Comparison of ENCODE assay signal across 13 cellular contexts in the genomic region with DNA sequence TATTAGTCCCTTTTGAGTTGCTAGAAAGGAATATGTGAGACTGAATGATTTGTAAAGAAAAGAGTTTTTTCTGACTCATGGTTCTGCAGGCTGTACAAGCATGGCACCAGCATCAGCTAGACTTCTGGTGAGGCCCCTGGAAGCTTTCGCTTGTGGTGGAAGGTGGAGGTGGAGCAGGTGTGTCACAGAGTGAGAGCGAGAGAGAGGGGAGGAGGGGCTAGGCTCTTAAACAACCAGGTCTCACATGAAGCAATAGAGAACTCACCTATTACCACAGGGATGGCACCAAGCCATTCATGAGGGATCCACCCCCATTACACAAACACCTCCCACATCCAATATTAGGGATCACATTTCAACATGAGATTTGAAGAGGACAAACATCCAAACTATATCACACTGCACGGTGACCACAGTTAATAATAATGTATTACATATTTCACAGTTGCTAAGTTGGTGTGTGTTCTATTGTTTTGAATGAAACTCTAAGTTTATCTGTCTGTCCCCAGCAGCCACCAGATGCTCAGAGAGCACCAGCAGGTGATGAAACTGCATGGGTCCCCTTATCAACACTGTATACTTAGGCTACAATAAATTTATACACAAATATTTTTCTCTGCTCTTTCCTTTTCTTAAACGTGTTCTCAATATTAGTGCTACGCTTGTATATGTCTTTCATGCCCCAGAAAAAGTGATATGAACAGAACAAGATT. TPM values are rescaled to one million over a fixed set of nuclear protein-coding genes. Genes with fewer than 3 reads are reported as not detected.
DNase-seq lines count a peak whose midpoint lies in the region; ATAC-seq, FAIRE-seq and TF ChIP-seq lines count a peak whose summit lies in the region.
"Had no signal": no experiment of that assay in that cellular context is flagged by ENCODE, and none has a peak within 500 bp of the region (broad histone marks: within the 10 kb centered on the region; RNA-seq: fewer than 3 reads in every experiment).

No MANE protein-coding gene starts in this region.

- H3K4me3 Mint-ChIP-seq in CD14-positive monocyte: no peak overlapping the region
- no peak overlapping the region for H3K4me3 Mint-ChIP-seq in glutamatergic neuron (ENCODE audit: unreplicated experiment)
- H3K4me3 Mint-ChIP-seq in endothelial cell (ENCODE audit: unreplicated experiment): no peak overlapping the region
- H3K4me3 Mint-ChIP-seq: neural progenitor cell had no signal

- H3K27me3 Mint-ChIP-seq in CD14-positive monocyte (ENCODE audit: low read depth in 3 of 3) (no peaks in the 10 kb centered on the region), glutamatergic neuron (ENCODE audit: unreplicated experiment) (peaks cover 2% of the 10 kb centered on the region), endothelial cell (ENCODE audit: unreplicated experiment) (no peaks in the 10 kb centered on the region)

- TF ChIP-seq CTCF in CD14-positive monocyte (IDR thresholded peaks at IDR 0.05) (no peak), glutamatergic neuron (IDR thresholded peaks at IDR 0.05; ENCODE audit: partially characterized antibody, unreplicated experiment) (no peak), endothelial cell (IDR thresholded peaks at IDR 0.05; ENCODE audit: unreplicated experiment) (no peak)

- DNase-seq in CD14-positive monocyte (ENCODE audit: low spot score): no peak
- DNase-seq in GM12892 (ENCODE audit: insufficient read length): no peak
- DNase-seq in activated CD4-positive, alpha-beta T cell treated with anti-CD3 and anti-CD28 coated beads, Interleukin-2, amount 50 U/mL, for 24 hours (ENCODE audit: low read depth in 1 of 2, low spot score in 1 of 2): peak; percentile 20 to 47
- peak; percentile 61 to 81 for DNase-seq in left colon
- DNase-seq in GOT3 (lab: John Stamatoyannopoulos, UW): no peak
- DNase-seq in glutamatergic neuron: no peak
- no peak for DNase-seq in endothelial cell (ENCODE audit: low spot score)
- DNase-seq: NCI-H446, SW 1271 had no signal

- peak overlapping the region in 4 of 7 donors; percentile 2 to 70 (median 34) for H3K27ac Mint-ChIP-seq in CD14-positive monocyte
- H3K27ac Mint-ChIP-seq in glutamatergic neuron (ENCODE audit: unreplicated experiment): no peak overlapping the region
- no peak overlapping the region for H3K27ac Mint-ChIP-seq in endothelial cell (ENCODE audit: unreplicated experiment)
- H3K27ac Mint-ChIP-seq: neural progenitor cell had no signal

- H3K9me3 Mint-ChIP-seq in CD14-positive monocyte: no peaks in the 10 kb centered on the region
- H3K9me3 Mint-ChIP-seq in glutamatergic neuron (ENCODE audit: unreplicated experiment): no peaks in the 10 kb centered on the region
- H3K9me3 Mint-ChIP-seq in endothelial cell (ENCODE audit: unreplicated experiment): no peaks in the 10 kb centered on the region
- H3K9me3 Mint-ChIP-seq: neural progenitor cell had no signal

- FAIRE-seq in GM12892 (lab: Jason Lieb, UNC): peak; percentile 62
- FAIRE-seq: endometrium, H1 had no signal

- peak; percentile 76 for ATAC-seq in left colon
- ATAC-seq in GM18867 (IDR thresholded peaks at IDR 0.05; ENCODE audit: unreplicated experiment): no peak

- intact Hi-C loops in CD14-positive monocyte (cut with micrococcal nuclease) (no loop called here), left colon (cut with DNase I, micrococcal nuclease) (no loop called here)

- peaks cover 30 to 57% of the 10 kb centered on the region in 2 donors for H3K36me3 Mint-ChIP-seq in CD14-positive monocyte
- no peaks in the 10 kb centered on the region for H3K36me3 Mint-ChIP-seq in glutamatergic neuron (ENCODE audit: unreplicated experiment)
- H3K36me3 Mint-ChIP-seq in endothelial cell (ENCODE audit: low read depth, unreplicated experiment): no peaks in the 10 kb centered on the region

- no peaks in the 10 kb centered on the region for H3K4me1 Mint-ChIP-seq in CD14-positive monocyte
- peaks cover 3% of the 10 kb centered on the region for H3K4me1 Mint-ChIP-seq in glutamatergic neuron (ENCODE audit: low read depth, unreplicated experiment)
- no peaks in the 10 kb centered on the region for H3K4me1 Mint-ChIP-seq in endothelial cell (ENCODE audit: unreplicated experiment)
- H3K4me1 Mint-ChIP-seq: neural progenitor cell had no signal

- TF ChIP-seq POLR2A in GM12892 (IDR thresholded peaks at IDR 0.05; ENCODE audit: low read depth, low read length): no peak

RNA-seq across cellular contexts. Expression of gene ZFP91, which starts 14.1 kb away (rescaled TPM):
- 1 to 10 TPM; 8.0 to 8.3 TPM for polyA plus RNA-seq in CD14-positive monocyte
- 27.4 TPM for polyA plus RNA-seq in GM12892 (2012; ENCODE audit: missing spikeins)
- 10 to 100 TPM; 73.9 to 77.7 TPM for total RNA-seq in left colon
- total RNA-seq in glutamatergic neuron (ENCODE audit: unreplicated experiment): 44.3 TPM
- total RNA-seq in endothelial cell (ENCODE audit: unreplicated experiment): 28.4 TPM

RNA-seq across cellular contexts. Expression of gene LPXN, which starts 17.3 kb away (rescaled TPM):
- 100 to 1,000 TPM; 101 to 133 TPM for polyA plus RNA-seq in CD14-positive monocyte
- polyA plus RNA-seq in GM12892 (2012; ENCODE audit: missing spikeins): 174 TPM
- total RNA-seq in left colon (10 to 100 TPM in 1 of 2 donors, 1 to 10 TPM in 1; 9.3 to 13.3 TPM), glutamatergic neuron (ENCODE audit: unreplicated experiment) (3.8 TPM), endothelial cell (ENCODE audit: unreplicated experiment) (5.0 TPM)

RNA-seq across cellular contexts. Expression of gene CNTF, which starts 29.5 kb away (rescaled TPM):
- polyA plus RNA-seq in CD14-positive monocyte: not detected
- 0.87 TPM for polyA plus RNA-seq in GM12892 (2012; ENCODE audit: missing spikeins)
- 1 to 10 TPM; 1.7 to 2.6 TPM for total RNA-seq in left colon
- total RNA-seq in glutamatergic neuron (ENCODE audit: unreplicated experiment): 4.6 TPM
- total RNA-seq in endothelial cell (ENCODE audit: unreplicated experiment): 1.6 TPM

Comparison
In these comparisons a context has a peak if more than half of its experiments do, and no peak if none do; other contexts are left out.
1. DNase-seq: peak in activated CD4-positive, alpha-beta T cell treated with anti-CD3 and anti-CD28 coated beads, Interleukin-2, amount 50 U/mL, for 24 hours (2 of 2) and left colon (2 of 2); none in CD14-positive monocyte (single experiment), GM12892 (single experiment), GOT3 (single experiment), glutamatergic neuron (single experiment) and endothelial cell (single experiment).
2. H3K27ac Mint-ChIP-seq: peak in CD14-positive monocyte (4 of 7); none in glutamatergic neuron (single experiment) and endothelial cell (single experiment).